ENCODE assay signal across 8 cellular contexts in the genomic region with DNA sequence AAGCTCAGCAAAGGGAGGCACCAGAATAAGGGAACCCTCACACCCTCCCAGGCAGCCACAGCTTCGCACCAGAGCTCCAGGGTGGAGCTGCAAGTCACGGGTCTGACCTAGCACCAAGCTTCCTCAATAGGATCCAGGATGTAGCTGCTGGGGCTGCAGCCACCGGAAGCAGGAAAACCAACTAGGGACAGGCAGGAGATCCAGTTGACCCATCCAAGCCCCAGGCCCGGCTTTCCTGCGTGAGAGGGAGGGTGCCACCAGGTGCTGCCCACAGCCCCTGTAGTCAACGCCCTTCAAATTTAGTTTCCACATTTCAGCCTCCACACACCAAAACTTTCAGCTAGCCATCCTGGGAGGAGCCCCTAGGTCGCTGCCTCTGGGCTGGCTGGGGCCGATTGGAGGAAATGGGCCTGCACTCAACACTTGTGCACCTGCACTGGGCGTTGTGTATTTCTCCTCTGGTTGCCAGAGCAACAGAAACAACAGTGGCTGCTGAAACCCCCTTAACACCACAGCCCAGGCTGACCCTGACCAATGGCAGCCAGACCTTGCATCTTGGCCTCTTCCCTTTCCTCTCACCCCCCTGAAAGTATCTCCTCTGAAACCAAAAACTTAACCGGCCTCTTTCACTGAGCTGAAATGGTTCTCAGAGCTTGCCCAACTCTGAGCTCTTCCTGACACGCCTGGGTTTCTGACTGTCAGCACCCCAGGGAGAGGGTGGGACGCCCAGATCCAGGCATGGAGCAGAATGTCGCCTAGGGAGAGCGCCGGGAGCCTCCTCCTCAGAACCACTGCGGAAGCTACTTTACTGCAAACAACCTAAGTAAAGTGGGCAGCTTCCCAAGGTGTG.
DNase-seq lines count a peak whose midpoint lies in the region; ATAC-seq and TF ChIP-seq lines count a peak whose summit lies in the region.

No MANE protein-coding gene starts in this region.

- ATAC-seq in GM18505 (IDR thresholded peaks at IDR 0.05; ENCODE audit: unreplicated experiment): peak; percentile 98
- peak; percentile 99 for ATAC-seq in GM21717 (IDR thresholded peaks at IDR 0.05; ENCODE audit: unreplicated experiment)
- ATAC-seq in naive thymus-derived CD4-positive, alpha-beta T cell: peak; percentile 90

- TF ChIP-seq CTCF in SK-N-SH (IDR thresholded peaks at IDR 0.05): no peak
- no peak for TF ChIP-seq CTCF in PC-9 (conservative IDR thresholded peaks at IDR 0.05)

- no peaks in the 10 kb centered on the region for H3K9me3 ChIP-seq in naive thymus-derived CD4-positive, alpha-beta T cell (ENCODE audit: control insufficient read depth in 2 of 3, low read length in 3 of 3)
- no peaks in the 10 kb centered on the region for H3K9me3 ChIP-seq in SK-N-SH
- no peaks in the 10 kb centered on the region for H3K9me3 ChIP-seq in PC-9 (ENCODE audit: insufficient read depth, low read depth)

- no peak for TF ChIP-seq RAD21 in SK-N-SH (IDR thresholded peaks at IDR 0.05; ENCODE audit: low read length)

- H3K9me3 Mint-ChIP-seq in naive thymus-derived CD4-positive, alpha-beta T cell: peaks cover 0 to 4% (median 0%) of the 10 kb centered on the region in 11 donors

- no peak for TF ChIP-seq EP300 in SK-N-SH (IDR thresholded peaks at IDR 0.05; ENCODE audit: borderline replicate concordance in 1 of 2, low read depth in 1 of 2, low read length in 1 of 2)

- no peaks in the 10 kb centered on the region for H3F3A ChIP-seq in SK-N-SH (replicated peaks; ENCODE audit: insufficient read depth)
- H3F3A ChIP-seq in PC-9 (ENCODE audit: insufficient read depth, low read depth): no peaks in the 10 kb centered on the region

- H3K9me2 ChIP-seq in SK-N-SH: no peaks in the 10 kb centered on the region
- no peaks in the 10 kb centered on the region for H3K9me2 ChIP-seq in PC-9 (ENCODE audit: insufficient read depth)

- H3K27me3 ChIP-seq in naive thymus-derived CD4-positive, alpha-beta T cell (ENCODE audit: control insufficient read depth in 2 of 2, insufficient read depth in 2 of 2, low read length in 2 of 2): no peaks in the 10 kb centered on the region
- H3K27me3 ChIP-seq in SK-N-SH (ENCODE audit: insufficient read depth) (peaks cover 6% of the 10 kb centered on the region; the same call in 1 of the 2 replicates), PC-9 (ENCODE audit: insufficient read depth, low read depth) (no peaks in the 10 kb centered on the region)

- intact Hi-C loops in naive thymus-derived CD4-positive, alpha-beta T cell (cut with micrococcal nuclease): loop anchor here (1.0 to 5.0 kb wide), 5 partner anchors 21 to 228 kb away; no protein-coding TSS in a partner anchor
- intact Hi-C loops in PC-9 (cut with micrococcal nuclease; ENCODE audit: unreplicated experiment): no loop called here

- POLR2A ChIA-PET in naive thymus-derived CD4-positive, alpha-beta T cell (lab: Charles Lee): interaction anchor here (0.7 to 2.2 kb wide), 15 partner anchors 9 to 248 kb away, joined by 3 to 17 read pairs (median 3); no protein-coding TSS in a partner anchor
- POLR2A ChIA-PET in SK-N-SH (lab: Yijun Ruan, JAX): no interaction called here
- POLR2A ChIA-PET in PC-9 (lab: Charles Lee; ENCODE audit: unreplicated experiment): no interaction called here

- H3K36me3 ChIP-seq in naive thymus-derived CD4-positive, alpha-beta T cell (ENCODE audit: control insufficient read depth in 2 of 3, insufficient read depth in 3 of 3, low read length in 3 of 3): no peaks in the 10 kb centered on the region
- H3K36me3 ChIP-seq in SK-N-SH (replicated peaks in 1 of 2; ENCODE audit: control insufficient read depth in 1 of 2, insufficient read depth in 2 of 2, low read length in 1 of 2) (no peaks in the 10 kb centered on the region), PC-9 (ENCODE audit: low read depth) (no peaks in the 10 kb centered on the region)

- peaks cover 36 to 66% (median 62%) of the 10 kb centered on the region in 7 donors for H3K4me1 Mint-ChIP-seq in naive thymus-derived CD4-positive, alpha-beta T cell

- peaks cover 0 to 19% (median 0%) of the 10 kb centered on the region in 5 donors for H3K36me3 Mint-ChIP-seq in naive thymus-derived CD4-positive, alpha-beta T cell

- 51% methylated on average over 6 of the region's 16 CpGs for WGBS in SK-N-SH (ENCODE audit: low lambda C conversion rate)

- DNase-seq in NAMALWA (ENCODE audit: low spot score) (peak; percentile 90), activated gamma-delta T cell treated with Interleukin-2 at 50 U/mL for 16 hours (peak; percentile 63), SK-N-SH (no peak), glomerular visceral epithelial cell (ENCODE audit: extremely low spot score) (no peak), PC-9 (no peak)
- peak; percentile 30 to 75 (median 54) for DNase-seq in naive thymus-derived CD4-positive, alpha-beta T cell

- no peak overlapping the region for H3K4me3 ChIP-seq in naive thymus-derived CD4-positive, alpha-beta T cell (ENCODE audit: low read length)
- H3K4me3 ChIP-seq in SK-N-SH (ENCODE audit: low read depth in 2 of 2, low read length in 1 of 2): no peak overlapping the region
- H3K4me3 ChIP-seq in PC-9: no peak overlapping the region

- H3K27ac ChIP-seq in naive thymus-derived CD4-positive, alpha-beta T cell (ENCODE audit: low read depth, low read length): peak overlapping the region; percentile 68
- H3K27ac ChIP-seq in SK-N-SH (ENCODE audit: low read depth in 2 of 2, low read length in 1 of 2): no peak overlapping the region
- H3K27ac ChIP-seq in PC-9: no peak overlapping the region

- peak; percentile 59 for TF ChIP-seq POLR2A in GM18505 (IDR thresholded peaks at IDR 0.05; ENCODE audit: borderline replicate concordance, extremely low read depth, insufficient read depth, insufficient read length)

- H3K4me1 ChIP-seq in naive thymus-derived CD4-positive, alpha-beta T cell (ENCODE audit: control insufficient read depth in 2 of 2, insufficient read depth in 2 of 2, low read length in 2 of 2): peaks cover 30 to 50% of the 10 kb centered on the region in 2 donors
- H3K4me1 ChIP-seq in SK-N-SH (ENCODE audit: control insufficient read depth in 1 of 2, insufficient read depth in 2 of 2, low read depth in 1 of 2, low read length in 1 of 2): peaks cover 0 to 11% of the 10 kb centered on the region in 2 experiments; a peak in 1 of 4 replicates
- H3K4me1 ChIP-seq in PC-9 (replicated peaks; ENCODE audit: insufficient read depth): 0 out of 2 replicates have a peak, but pooled peaks cover 5% of the 10 kb centered on the region

- H3K4me3 Mint-ChIP-seq in naive thymus-derived CD4-positive, alpha-beta T cell: peak overlapping the region; percentile 23 to 90 (median 68)

- no TSS peak for BruUV-seq in PC-9 (replicated peaks; lab: Mats Ljungman, UMichigan)

- H4K20me1 ChIP-seq in SK-N-SH (ENCODE audit: insufficient read depth) (no peaks in the 10 kb centered on the region), PC-9 (ENCODE audit: insufficient read depth) (no peaks in the 10 kb centered on the region)

- H3K27ac Mint-ChIP-seq in naive thymus-derived CD4-positive, alpha-beta T cell: peak overlapping the region; percentile 85 to 97 (median 93)

- H3K79me2 ChIP-seq in SK-N-SH (ENCODE audit: insufficient read depth) (no peaks in the 10 kb centered on the region), PC-9 (ENCODE audit: low read depth) (no peaks in the 10 kb centered on the region)

- no peak overlapping the region for H3K9ac ChIP-seq in SK-N-SH

- CTCF ChIA-PET in naive thymus-derived CD4-positive, alpha-beta T cell (lab: Charles Lee): interaction anchor here (1.8 kb wide), 1 partner anchor 226 kb away, joined by 6 read pairs; a partner anchor contains a TSS
- CTCF ChIA-PET in SK-N-SH (lab: Yijun Ruan, JAX): interaction anchor here (1.4 kb wide), 1 partner anchor 318 kb away, joined by 3 read pairs; no protein-coding TSS in a partner anchor
- CTCF ChIA-PET in PC-9 (lab: Charles Lee): interaction anchor here (0.5 kb wide), 1 partner anchor 248 kb away, joined by 5 read pairs; no protein-coding TSS in a partner anchor

- H2AFZ ChIP-seq in SK-N-SH (ENCODE audit: low read depth): no peak overlapping the region
- H2AFZ ChIP-seq in PC-9: no peak overlapping the region

- H3K27me3 Mint-ChIP-seq in naive thymus-derived CD4-positive, alpha-beta T cell: peaks cover 0 to 4% (median 0%) of the 10 kb centered on the region in 5 donors

- H3K4me2 ChIP-seq in SK-N-SH: no peak overlapping the region
- H3K4me2 ChIP-seq in PC-9: no peak overlapping the region

TF ChIP-seq in SK-N-SH, 30 proteins besides CTCF, POLR2A, EP300 and RAD21 (continues in another document):
- TF ChIP-seq, protein P1, sequence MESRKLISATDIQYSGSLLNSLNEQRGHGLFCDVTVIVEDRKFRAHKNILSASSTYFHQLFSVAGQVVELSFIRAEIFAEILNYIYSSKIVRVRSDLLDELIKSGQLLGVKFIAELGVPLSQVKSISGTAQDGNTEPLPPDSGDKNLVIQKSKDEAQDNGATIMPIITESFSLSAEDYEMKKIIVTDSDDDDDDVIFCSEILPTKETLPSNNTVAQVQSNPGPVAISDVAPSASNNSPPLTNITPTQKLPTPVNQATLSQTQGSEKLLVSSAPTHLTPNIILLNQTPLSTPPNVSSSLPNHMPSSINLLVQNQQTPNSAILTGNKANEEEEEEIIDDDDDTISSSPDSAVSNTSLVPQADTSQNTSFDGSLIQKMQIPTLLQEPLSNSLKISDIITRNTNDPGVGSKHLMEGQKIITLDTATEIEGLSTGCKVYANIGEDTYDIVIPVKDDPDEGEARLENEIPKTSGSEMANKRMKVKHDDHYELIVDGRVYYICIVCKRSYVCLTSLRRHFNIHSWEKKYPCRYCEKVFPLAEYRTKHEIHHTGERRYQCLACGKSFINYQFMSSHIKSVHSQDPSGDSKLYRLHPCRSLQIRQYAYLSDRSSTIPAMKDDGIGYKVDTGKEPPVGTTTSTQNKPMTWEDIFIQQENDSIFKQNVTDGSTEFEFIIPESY (IDR thresholded peaks at IDR 0.05; ENCODE audit: borderline replicate concordance, low read depth): no peak
- TF ChIP-seq SIN3A (IDR thresholded peaks at IDR 0.05; ENCODE audit: borderline replicate concordance, low read depth, low read length) (no peak), NFIC (IDR thresholded peaks at IDR 0.05; ENCODE audit: borderline replicate concordance) (no peak), JUND (IDR thresholded peaks at IDR 0.05) (no peak), ELF1 (IDR thresholded peaks at IDR 0.05) (no peak)
- TF ChIP-seq, protein P2, sequence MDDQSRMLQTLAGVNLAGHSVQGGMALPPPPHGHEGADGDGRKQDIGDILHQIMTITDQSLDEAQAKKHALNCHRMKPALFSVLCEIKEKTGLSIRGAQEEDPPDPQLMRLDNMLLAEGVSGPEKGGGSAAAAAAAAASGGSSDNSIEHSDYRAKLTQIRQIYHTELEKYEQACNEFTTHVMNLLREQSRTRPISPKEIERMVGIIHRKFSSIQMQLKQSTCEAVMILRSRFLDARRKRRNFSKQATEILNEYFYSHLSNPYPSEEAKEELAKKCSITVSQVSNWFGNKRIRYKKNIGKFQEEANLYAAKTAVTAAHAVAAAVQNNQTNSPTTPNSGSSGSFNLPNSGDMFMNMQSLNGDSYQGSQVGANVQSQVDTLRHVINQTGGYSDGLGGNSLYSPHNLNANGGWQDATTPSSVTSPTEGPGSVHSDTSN (IDR thresholded peaks at IDR 0.05): no peak
- TF ChIP-seq, protein P3, sequence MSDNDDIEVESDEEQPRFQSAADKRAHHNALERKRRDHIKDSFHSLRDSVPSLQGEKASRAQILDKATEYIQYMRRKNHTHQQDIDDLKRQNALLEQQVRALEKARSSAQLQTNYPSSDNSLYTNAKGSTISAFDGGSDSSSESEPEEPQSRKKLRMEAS (IDR thresholded peaks at IDR 0.05; ENCODE audit: low read depth): no peak

Comparison
In these comparisons a context has a peak if more than half of its experiments do, and no peak if none do; other contexts are left out.
1. DNase-seq: peak in NAMALWA (single experiment), activated gamma-delta T cell treated with Interleukin-2 at 50 U/mL for 16 hours (single experiment) and naive thymus-derived CD4-positive, alpha-beta T cell (9 of 9); none in SK-N-SH (single experiment), glomerular visceral epithelial cell (single experiment) and PC-9 (0 of 2).
2. Peak in every context shown above with its lines, with median percentiles within 50 percentile points of each other: ATAC-seq.